In the genomic region with DNA sequence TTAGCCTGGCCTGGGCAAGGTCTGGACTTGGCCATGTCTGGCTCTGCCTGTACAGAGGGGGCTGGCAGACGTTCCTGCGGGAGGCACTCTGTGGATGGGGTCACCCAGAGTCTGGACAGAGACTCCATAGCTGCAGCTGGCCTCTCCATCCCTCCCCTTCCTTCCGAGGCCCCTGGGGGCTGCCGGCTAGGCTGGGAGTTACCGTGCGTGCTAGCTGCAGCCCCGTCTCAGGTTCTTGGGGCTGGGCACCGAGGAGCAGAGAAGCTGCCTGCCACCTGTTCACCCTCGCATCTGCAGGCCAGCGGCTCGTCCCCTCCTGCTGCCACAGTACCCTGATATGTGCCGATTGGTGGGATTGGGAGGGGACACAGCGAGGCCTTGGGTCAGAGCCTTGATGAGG, we compare ENCODE assay signal across 26 cellular contexts.
A peak's percentile ranks its signal among the peaks of the same experiment; 100 is the strongest.
DNase-seq lines count a peak whose midpoint lies in the region; ATAC-seq, FAIRE-seq and TF ChIP-seq lines count a peak whose summit lies in the region.
"Had no signal": no experiment of that assay in that cellular context is flagged by ENCODE, and none has a peak within 500 bp of the region (broad histone marks: within the 10 kb centered on the region; RNA-seq: fewer than 3 reads in every experiment).

No MANE protein-coding gene starts in this region.

- H3K9ac ChIP-seq in iPS-15b (ENCODE audit: low read depth, low read length): peak overlapping the region; percentile 24

- H3K4me3 ChIP-seq in iPS-15b (ENCODE audit: low read depth, low read length) (no peak overlapping the region), gastrocnemius medialis (no peak overlapping the region)
- H3K4me3 ChIP-seq: hepatocyte, lung, sigmoid colon had no signal

- DNase-seq in NCI-H2171 (lab: John Stamatoyannopoulos, UW): peak; percentile 35
- no peak for DNase-seq in gastrocnemius medialis
- DNase-seq in GOT3 (lab: John Stamatoyannopoulos, UW): no peak
- DNase-seq in urothelium cell line (ENCODE audit: low spot score): no peak
- no peak for DNase-seq in GM12891 (ENCODE audit: insufficient read length, low spot score)
- DNase-seq: ACHN; activated CD4-positive, alpha-beta T cell treated with anti-CD3 and anti-CD28 coated beads for 36 hours; activated T-cell treated with anti-CD3 and anti-CD28 coated beads, Interleukin-2, amount 50 U/mL, for 1 hour; effector memory CD8-positive, alpha-beta T cell; foreskin keratinocyte; MM.1S; NCI-H1417 treated with DMSO at 0.1 percent for 48 hours; NCI-H2107; NCI-H510A treated with DMSO at 0.1 percent for 48 hours; nephron progenitor cell; NK-92 treated with Interleukin-12 subunit alpha and Interleukin-12 subunit beta, amount 100 ng/mL, for 24 hours; sigmoid colon; substantia nigra had no signal

- FAIRE-seq in urothelium cell line (lab: Jason Lieb, UNC): no peak
- FAIRE-seq in GM12891 (lab: Jason Lieb, UNC): no peak
- FAIRE-seq: colon, islet of Langerhans had no signal

- ATAC-seq in gastrocnemius medialis (peak in 1 of 2 donors; percentile 13), GM18498 (IDR thresholded peaks at IDR 0.05; ENCODE audit: unreplicated experiment) (no peak)
- ATAC-seq: foreskin keratinocyte, Panc1 had no signal

- intact Hi-C loops in gastrocnemius medialis (cut with DNase I; ENCODE audit: low total_unique reads): no loop called here

- no peaks in the 10 kb centered on the region for H3K36me3 ChIP-seq in iPS-15b (ENCODE audit: control insufficient read depth, insufficient read depth, low read length)
- no peaks in the 10 kb centered on the region for H3K36me3 ChIP-seq in gastrocnemius medialis
- H3K36me3 ChIP-seq: sigmoid colon had no signal

- in situ Hi-C loops in gastrocnemius medialis (cut with MboI; ENCODE audit: low sequenced_read_pairs in 4 of 4): no loop called here

- H3K27ac ChIP-seq in C4-2B (peak overlapping the region; percentile 60; the same call in 1 of the 2 replicates), gastrocnemius medialis (peak overlapping the region; percentile 0 to 39 (median 32))
- H3K27ac ChIP-seq: foreskin keratinocyte, hepatocyte, sigmoid colon had no signal

- H3K9me3 ChIP-seq in iPS-15b (ENCODE audit: control insufficient read depth, insufficient read depth, low read length) (no peaks in the 10 kb centered on the region), gastrocnemius medialis (no peaks in the 10 kb centered on the region)
- H3K9me3 ChIP-seq: sigmoid colon had no signal

- no peaks in the 10 kb centered on the region for H3K4me1 ChIP-seq in iPS-15b (ENCODE audit: control insufficient read depth, insufficient read depth, low read length)
- H3K4me1 ChIP-seq in gastrocnemius medialis: peaks cover 77 to 94% of the 10 kb centered on the region in 2 donors
- H3K4me1 ChIP-seq: foreskin keratinocyte had no signal

- H3K27me3 ChIP-seq in iPS-15b (ENCODE audit: control insufficient read depth, insufficient read depth, low read length) (no peaks in the 10 kb centered on the region), gastrocnemius medialis (no peaks in the 10 kb centered on the region)
- H3K27me3 ChIP-seq: foreskin keratinocyte, hepatocyte, sigmoid colon had no signal

- TF ChIP-seq POLR2A in gastrocnemius medialis (IDR thresholded peaks at IDR 0.05): no peak
- TF ChIP-seq POLR2A in GM12891 (IDR thresholded peaks at IDR 0.05; ENCODE audit: low read depth, low read length): no peak

- TF ChIP-seq CTCF in C4-2B (conservative IDR thresholded peaks at IDR 0.05): no peak
- no peak for TF ChIP-seq CTCF in gastrocnemius medialis (IDR thresholded peaks at IDR 0.05 in 4 of 5, conservative IDR thresholded peaks at IDR 0.05 in 1 of 5)

TF ChIP-seq in GM12891, 5 proteins besides CTCF, POLR2A, EP300 and RAD21:
- TF ChIP-seq SPI1 (IDR thresholded peaks at IDR 0.05; ENCODE audit: low read depth, low read length) (no peak), TAF1 (IDR thresholded peaks at IDR 0.05; ENCODE audit: low read depth, low read length) (no peak), PAX5 (IDR thresholded peaks at IDR 0.05; ENCODE audit: insufficient read depth, low read length, severe bottlenecking) (no peak), POU2F2 (IDR thresholded peaks at IDR 0.05; ENCODE audit: low read depth, low read length) (no peak), POLR2AphosphoS5 (IDR thresholded peaks at IDR 0.05; ENCODE audit: low read depth, low read length) (no peak)
